Comparison of ENCODE assay signal across 15 cellular contexts in the genomic region with DNA sequence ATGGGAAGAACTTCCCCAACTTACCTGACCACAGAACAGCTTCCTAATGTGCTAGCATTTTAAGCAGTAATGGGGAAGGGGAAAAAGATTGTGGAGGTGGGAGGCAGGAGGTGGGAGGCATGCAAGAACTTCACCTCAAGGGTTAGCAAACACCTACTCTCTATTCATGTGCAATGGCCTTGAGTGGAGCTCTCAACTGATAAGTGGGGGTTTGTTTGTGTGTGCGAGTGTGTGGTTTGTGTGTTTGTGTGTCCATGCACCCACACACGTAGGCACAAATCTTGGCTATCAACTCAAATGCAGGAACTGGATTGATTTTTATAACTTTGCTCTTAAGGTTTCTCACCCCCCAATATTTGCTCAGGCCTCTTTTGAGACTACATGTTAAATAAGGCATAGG.
"Had no signal": no experiment of that assay in that cellular context is flagged by ENCODE, and none has a peak within 500 bp of the region (broad histone marks: within the 10 kb centered on the region; RNA-seq: fewer than 3 reads in every experiment).

No MANE protein-coding gene starts in this region.

- H3K36me3 ChIP-seq: pancreas had no signal

- H3K4me3 Mint-ChIP-seq: activated T-helper 17 cell treated with anti-CD3 and anti-CD28 coated beads, Interleukin-2, amount 50 U/mL, for 72 hours had no signal

- H3K4me3 ChIP-seq: lung, pancreas had no signal

- H3K4me1 Mint-ChIP-seq: activated T-helper 17 cell treated with anti-CD3 and anti-CD28 coated beads, Interleukin-2, amount 50 U/mL, for 72 hours had no signal

- H3K27ac ChIP-seq: pancreas had no signal

- H3K27ac Mint-ChIP-seq: activated T-helper 17 cell treated with anti-CD3 and anti-CD28 coated beads, Interleukin-2, amount 50 U/mL, for 72 hours had no signal

- DNase-seq: activated CD4-positive, alpha-beta T cell treated with anti-CD3 and anti-CD28 coated beads for 1 hour; activated CD4-positive, alpha-beta T cell treated with anti-CD3 and anti-CD28 coated beads, Interleukin-2, amount 50 U/mL, for 4 hours; activated naive CD4-positive, alpha-beta T cell treated with Interleukin-2 at 50 U/mL for 16 hours; aorta; cortex of kidney; effector CD8-positive, alpha-beta T cell; foreskin fibroblast; left colon; midbrain; pancreas; stimulated activated CD4-positive, alpha-beta T cell treated with anti-CD3 and anti-CD28 coated beads, Interleukin-12 subunit alpha, Interleukin-12 subunit beta, amount 100 ng/mL, for 4 hours; stimulated activated CD4-positive, alpha-beta T cell treated with anti-CD3 and anti-CD28 coated beads, Interleukin-2, amount 100 ng/mL, for 24 hours; T1000 had no signal

- H3K27me3 ChIP-seq: pancreas had no signal

- H3K9me3 ChIP-seq: pancreas had no signal

- ATAC-seq: activated T-helper 17 cell treated with anti-CD3 and anti-CD28 coated beads, Interleukin-2, amount 50 U/mL, for 72 hours; left colon had no signal

- H3K4me1 ChIP-seq: pancreas had no signal
